9 cellular contexts compared by ENCODE assay signal in the genomic region with DNA sequence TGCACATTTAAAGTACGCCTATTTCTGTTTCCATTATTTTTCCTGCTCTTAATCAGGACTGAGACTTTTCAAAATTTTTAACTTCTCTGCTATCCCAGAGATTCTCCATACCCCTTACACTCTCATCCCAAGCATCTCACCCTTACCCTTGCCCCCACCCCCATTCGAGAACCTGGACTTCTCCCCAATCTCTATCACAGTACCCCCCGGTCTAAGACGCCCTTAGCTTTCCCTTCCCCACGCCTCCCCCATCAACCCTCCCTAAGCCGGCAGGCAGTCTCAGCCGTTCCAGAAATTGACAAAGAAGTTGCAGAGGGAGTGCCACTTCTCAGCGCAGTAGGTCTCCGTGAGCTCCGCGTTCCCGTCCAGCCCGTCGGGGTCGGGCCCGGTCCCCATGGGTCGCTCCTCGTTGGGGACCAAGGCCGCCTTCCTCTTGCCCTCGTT. TPM values are rescaled to one million over a fixed set of nuclear protein-coding genes. Genes with fewer than 3 reads are reported as not detected.
A peak's percentile ranks its signal among the peaks of the same experiment; 100 is the strongest.
DNase-seq lines count a peak whose midpoint lies in the region; ATAC-seq, FAIRE-seq and TF ChIP-seq lines count a peak whose summit lies in the region.
"Had no signal": no experiment of that assay in that cellular context is flagged by ENCODE, and none has a peak within 500 bp of the region (broad histone marks: within the 10 kb centered on the region; RNA-seq: fewer than 3 reads in every experiment).

No MANE protein-coding gene starts in this region.

- H2AK5ac ChIP-seq in IMR-90 (ENCODE audit: low read depth, low read length), result peak overlapping the region; percentile 7; the same call in 1 of the 2 replicates

- TF ChIP-seq POLR2A in IMR-90 (IDR thresholded peaks at IDR 0.05; ENCODE audit: low read depth, low read length) (no peak), breast epithelium (IDR thresholded peaks at IDR 0.05) (no peak), HepG2 (IDR thresholded peaks at IDR 0.05; ENCODE audit: insufficient read depth in 1 of 2, low read depth in 2 of 2, low read length in 2 of 2) (peak in 1 of 2 experiments; percentile 52; a peak in 1 of 4 replicates), transverse colon (IDR thresholded peaks at IDR 0.05) (no peak)

- H4K5ac ChIP-seq in IMR-90 (ENCODE audit: low read depth, low read length), result peak overlapping the region; percentile 16

- no peaks in the 10 kb centered on the region for H3K27me3 ChIP-seq in IMR-90 (ENCODE audit: control insufficient read depth, insufficient read depth, low read length)
- H3K27me3 ChIP-seq in breast epithelium, result no peaks in the 10 kb centered on the region
- no peaks in the 10 kb centered on the region; a peak in 1 of 5 replicates for H3K27me3 ChIP-seq in HepG2 (ENCODE audit: control insufficient read depth in 1 of 2, insufficient read depth in 2 of 2, low read length in 2 of 2)
- H3K27me3 ChIP-seq in transverse colon, result no peaks in the 10 kb centered on the region

- WGBS in IMR-90 (ENCODE audit: extremely low coverage in 2 of 2, insufficient read length in 1 of 2), 2 experiments, result 17% methylated on average over 4 of the region's 20 CpGs; no CpG with 5 or more reads in 1 of the 2 experiments
- WGBS in HepG2 (ENCODE audit: low lambda C conversion rate), result 14% methylated on average over 20 of the region's 20 CpGs
- 3 to 28% methylated on average over 2 to 20 of the region's 20 CpGs for WGBS in transverse colon (ENCODE audit: low coverage in 1 of 2), 2 donors

- H4K91ac ChIP-seq in IMR-90 (ENCODE audit: insufficient read depth, low read depth, low read length), result peak overlapping the region; percentile 36; the same call in 1 of the 2 replicates

- H3K27ac ChIP-seq in IMR-90 (ENCODE audit: insufficient read depth, low read length) (peak overlapping the region; percentile 7; the same call in 1 of the 2 replicates), breast epithelium (peak overlapping the region; percentile 60 to 78), HepG2 (ENCODE audit: extremely low read length, insufficient read depth, low read length) (peak overlapping the region; percentile 61), transverse colon (peak overlapping the region; percentile 76 to 84 (median 81))

- TF ChIP-seq EP300 in HepG2 (IDR thresholded peaks at IDR 0.05; ENCODE audit: low read depth in 2 of 2, low read length in 2 of 2) (no peak), HepG2 (CRISPR knock-in tag; IDR thresholded peaks at IDR 0.05; ENCODE audit: borderline replicate concordance) (no peak), transverse colon (IDR thresholded peaks at IDR 0.05; ENCODE audit: low read depth) (no peak)

- peaks cover 2% of the 10 kb centered on the region for H3K79me2 ChIP-seq in HepG2 (ENCODE audit: insufficient read depth, low read length)

- no peaks in the 10 kb centered on the region for H4K20me1 ChIP-seq in IMR-90 (ENCODE audit: insufficient read depth, low read length)
- no peaks in the 10 kb centered on the region for H4K20me1 ChIP-seq in HepG2 (ENCODE audit: insufficient read depth, low read length)

- TF ChIP-seq RAD21 in IMR-90 (IDR thresholded peaks at IDR 0.05; ENCODE audit: low read length), result no peak
- TF ChIP-seq RAD21 in HepG2 (CRISPR knock-in tag; IDR thresholded peaks at IDR 0.05), result no peak

- no peak overlapping the region for H2BK5ac ChIP-seq in IMR-90 (ENCODE audit: low read depth, low read length, poor library complexity, severe bottlenecking)

- no peak overlapping the region for H2BK15ac ChIP-seq in IMR-90 (ENCODE audit: low read depth, low read length)

- POLR2A ChIA-PET in IMR-90 (lab: Charles Lee; ENCODE audit: unreplicated experiment), result interaction anchor here (1.2 kb wide), 1 partner anchor 16 kb away, joined by 4 read pairs; a partner anchor contains a TSS
- POLR2A ChIA-PET in HepG2 (lab: Yijun Ruan, JAX), result interaction anchor here (1.0 to 2.2 kb wide), 4 partner anchors 16 to 110 kb away, joined by 5 to 13 read pairs (median 9); a partner anchor contains a TSS

- peak overlapping the region; percentile 8 for H2AK9ac ChIP-seq in IMR-90 (replicated peaks; ENCODE audit: low read depth, low read length, poor library complexity)

- H3K4me2 ChIP-seq in IMR-90 (ENCODE audit: low read depth, low read length) (peak overlapping the region; percentile 73), HepG2 (ENCODE audit: low read depth, low read length) (peak overlapping the region; percentile 89)

- 0 out of 2 replicates have a peak overlapping the region, but pooled peaks have one; percentile 2 for H3K18ac ChIP-seq in IMR-90 (ENCODE audit: low read depth, low read length)

- DNase-seq in IMR-90, result no peak
- DNase-seq in breast epithelium (ENCODE audit: low spot score in 2 of 2), result no peak
- DNase-seq in HepG2 (ENCODE audit: low spot score), result no peak
- no peak for DNase-seq in transverse colon
- DNase-seq in superior temporal gyrus (ENCODE audit: extremely low spot score), result no peak

- peak overlapping the region; percentile 53; the same call in 1 of the 2 replicates for H3K14ac ChIP-seq in IMR-90 (replicated peaks; ENCODE audit: low read depth, low read length)

- H3K9me3 ChIP-seq in IMR-90 (ENCODE audit: control insufficient read depth, insufficient read depth, low read length) (no peaks in the 10 kb centered on the region), breast epithelium (no peaks in the 10 kb centered on the region), HepG2 (ENCODE audit: low read length) (no peaks in the 10 kb centered on the region), transverse colon (no peaks in the 10 kb centered on the region)

- no peaks in the 10 kb centered on the region for H3K36me3 ChIP-seq in IMR-90 (ENCODE audit: control insufficient read depth, insufficient read depth, low read length)
- H3K36me3 ChIP-seq in breast epithelium, result no peaks in the 10 kb centered on the region
- H3K36me3 ChIP-seq in HepG2 (replicated peaks in 1 of 2; ENCODE audit: control insufficient read depth in 1 of 2, insufficient read depth in 2 of 2, low read length in 2 of 2), result no peaks in the 10 kb centered on the region
- no peaks in the 10 kb centered on the region for H3K36me3 ChIP-seq in transverse colon

- peak; percentile 11; the same call in 1 of the 2 replicates for ATAC-seq in IMR-90 (ENCODE audit: low read depth)
- peak; percentile 41; the same call in 2 of the 3 replicates for ATAC-seq in HepG2
- no peak for ATAC-seq in GM21717 (IDR thresholded peaks at IDR 0.05; ENCODE audit: unreplicated experiment)
- no peak for ATAC-seq in HG03378 (IDR thresholded peaks at IDR 0.05; ENCODE audit: unreplicated experiment)

- H3K9ac ChIP-seq in IMR-90 (ENCODE audit: low read depth, low read length) (peak overlapping the region; percentile 49), HepG2 (ENCODE audit: insufficient read depth, low read depth, low read length) (peak overlapping the region; percentile 70)

- dilution Hi-C loops in IMR-90 (cut with HindIII; ENCODE audit: low sequenced_read_pairs, unreplicated experiment), result no loop called here

- H3K4me1 ChIP-seq in IMR-90 (ENCODE audit: control insufficient read depth, insufficient read depth, low read length) (no peaks in the 10 kb centered on the region), breast epithelium (no peaks in the 10 kb centered on the region), HepG2 (ENCODE audit: insufficient read depth, low read length) (peaks cover 38% of the 10 kb centered on the region), transverse colon (peaks cover 0 to 20% (median 3%) of the 10 kb centered on the region in 4 donors)

- peak overlapping the region; percentile 63 to 80; a peak in 2 of 4 replicates for H4K8ac ChIP-seq in IMR-90 (ENCODE audit: low read depth in 2 of 2, low read length in 2 of 2)

- H3K79me1 ChIP-seq in IMR-90 (ENCODE audit: low read depth in 1 of 2, low read length in 2 of 2), result peaks cover 7 to 9% of the 10 kb centered on the region in 2 experiments; a peak in 2 of 4 replicates

- intact Hi-C loops in IMR-90 (cut with micrococcal nuclease), result loop anchor here (2.0 to 5.0 kb wide), 2 partner anchors 43 to 1036 kb away; a partner anchor contains a TSS
- intact Hi-C loops in breast epithelium (cut with DNase I; ENCODE audit: low total_unique reads), result no loop called here
- intact Hi-C loops in HepG2 (cut with micrococcal nuclease; ENCODE audit: unreplicated experiment), result loop anchor here (2.0 kb wide), 1 partner anchor 17 kb away; no protein-coding TSS in a partner anchor
- intact Hi-C loops in transverse colon (cut with DNase I; ENCODE audit: low total_unique reads), result no loop called here

- no peak overlapping the region for H3K56ac ChIP-seq in IMR-90 (ENCODE audit: extremely low read depth, insufficient read depth, low read length)

- CTCF ChIA-PET in IMR-90 (lab: Yijun Ruan, JAX) (interaction anchor here (0.6 to 1.0 kb wide), 2 partner anchors 12 to 73 kb away, joined by 3 read pairs; no protein-coding TSS in a partner anchor), HepG2 (lab: Yijun Ruan, JAX; ENCODE audit: low intra/inter-chr PET ratio, low total read pairs) (interaction anchor here (1.7 kb wide), 1 partner anchor 150 kb away, joined by 3 read pairs; no protein-coding TSS in a partner anchor)

- TF ChIP-seq CTCF in IMR-90 (conservative IDR thresholded peaks at IDR 0.05; ENCODE audit: low read depth, low read length), result no peak
- TF ChIP-seq CTCF in breast epithelium (IDR thresholded peaks at IDR 0.05), result no peak
- TF ChIP-seq CTCF in HepG2 (CRISPR knock-in tag; IDR thresholded peaks at IDR 0.05), result no peak
- TF ChIP-seq CTCF in transverse colon (IDR thresholded peaks at IDR 0.05), result no peak

- no peak overlapping the region for H2BK20ac ChIP-seq in IMR-90 (ENCODE audit: low read depth, low read length)

- in situ Hi-C loops in IMR-90 (cut with MboI; ENCODE audit: low sequenced_read_pairs) (loop anchor here (25.0 kb wide), 2 partner anchors 521 to 996 kb away; a partner anchor contains a TSS), HepG2 (cut with HindIII; ENCODE audit: extremely low pct_ligation_motif_present, low pct_unique_long_range_greater_than_20kb) (loop anchor here (5.0 kb wide), 1 partner anchor 151 kb away; no protein-coding TSS in a partner anchor), transverse colon (cut with MboI; ENCODE audit: low pct_ligation_motif_present in 1 of 4, low pct_unique_long_range_greater_than_20kb in 1 of 4, low sequenced_read_pairs in 3 of 4) (loop anchor here (25.0 kb wide), 2 partner anchors 121 to 521 kb away; a partner anchor contains a TSS)

- H3K4me3 ChIP-seq in GM08714 (ENCODE audit: low read length), result peak overlapping the region; percentile 74
- H3K4me3 ChIP-seq in IMR-90 (ENCODE audit: insufficient read depth, low read depth, low read length), result peak overlapping the region; percentile 72
- peak overlapping the region; percentile 62 to 97 (median 79) for H3K4me3 ChIP-seq in breast epithelium
- H3K4me3 ChIP-seq in HepG2 (replicated peaks in 1 of 3; ENCODE audit: insufficient read depth in 1 of 3, low read depth in 2 of 3, low read length in 3 of 3), result peak overlapping the region; percentile 69 to 80 (median 78)
- H3K4me3 ChIP-seq in transverse colon, result peak overlapping the region; percentile 56 to 94 (median 78)

- H3K23ac ChIP-seq in IMR-90 (ENCODE audit: low read depth, low read length), result peak overlapping the region; percentile 35; the same call in 1 of the 2 replicates

- peak overlapping the region; percentile 85 for H2AFZ ChIP-seq in IMR-90 (replicated peaks; ENCODE audit: low read length, poor library complexity)
- no peak overlapping the region for H2AFZ ChIP-seq in HepG2 (ENCODE audit: low read length)

- no peaks in the 10 kb centered on the region for H3K9me1 ChIP-seq in IMR-90 (ENCODE audit: insufficient read depth, low read length)

- no peak for FAIRE-seq in HepG2 (lab: Jason Lieb, UNC)
- FAIRE-seq: TTC549 had no signal

- BruUV-seq in IMR-90 (replicated peaks; lab: Mats Ljungman, UMichigan), result no TSS peak
- no TSS peak for BruUV-seq in HepG2 (replicated peaks; lab: Mats Ljungman, UMichigan)

- peak overlapping the region; percentile 68 for H3K4ac ChIP-seq in IMR-90 (ENCODE audit: low read depth, low read length)

- H2BK120ac ChIP-seq in IMR-90 (ENCODE audit: low read depth, low read length), result no peak overlapping the region

RNA-seq across cellular contexts. Expression of a gene that starts 1.4 kb away (rescaled TPM):
- under 0.01 and 0.28 TPM in 2 replicates for total RNA-seq in IMR-90 (2012; rRNA removed)
- polyA plus RNA-seq in IMR-90 (2012; rRNA removed), result 0.34 and 0.36 TPM in 2 replicates
- 0.25 and 0.43 TPM in 2 replicates for polyA plus RNA-seq in IMR-90 (2012; cell fraction: cytosol; rRNA removed)
- 0.30 TPM in 2 replicates for polyA plus RNA-seq in IMR-90 (2012; cell fraction: nucleus; rRNA removed; ENCODE audit: low replicate concordance)
- 1 to 10 TPM in 1 of 3 donors, under 1 TPM in 2; 0.59 to 1.1 (median 0.66) TPM for total RNA-seq in breast epithelium
- total RNA-seq in HepG2 (2016; rRNA removed; fragmentation: Illumina TruSeq; extraction: Trizol), result 1.1 and 2.0 TPM in 2 replicates
- 0.18 and 0.30 TPM in 2 replicates for total RNA-seq in HepG2 (2016; cell fraction: cytosol; rRNA removed; fragmentation: Illumina TruSeq; extraction: Trizol; ENCODE audit: low read depth)
- total RNA-seq in HepG2 (2016; cell fraction: insoluble cytoplasmic fraction; rRNA removed; fragmentation: Illumina TruSeq; extraction: Trizol), result 1.0 and 1.9 TPM in 2 replicates
- 0.80 and 0.90 TPM in 2 replicates for total RNA-seq in HepG2 (2016; cell fraction: membrane; rRNA removed; fragmentation: Illumina TruSeq; extraction: Trizol)
- 1.7 and 1.9 TPM in 2 replicates for total RNA-seq in HepG2 (2016; cell fraction: nucleus; rRNA removed; fragmentation: Illumina TruSeq; extraction: Trizol)
- polyA plus RNA-seq in HepG2 (2011; rRNA removed), result 0.50 and 0.52 TPM in 2 replicates
- 0.40 and 0.44 TPM in 2 replicates for polyA plus RNA-seq in HepG2 (2011; cell fraction: cytosol; rRNA removed)
- polyA plus RNA-seq in HepG2 (2011; cell fraction: nucleus; rRNA removed), result 0.58 and 0.78 TPM in 2 replicates
- polyA plus RNA-seq in HepG2 (2012), result 2.3 and 3.4 TPM in 2 replicates
- polyA plus RNA-seq in HepG2 (2016; cell fraction: cytosol; fragmentation: Illumina TruSeq; extraction: Trizol; ENCODE audit: low read depth), result 0.40 and 0.57 TPM in 2 replicates
- 1.9 and 2.0 TPM in 2 replicates for polyA plus RNA-seq in HepG2 (2016; cell fraction: insoluble cytoplasmic fraction; fragmentation: Illumina TruSeq; extraction: Trizol; ENCODE audit: low read depth)
- 1.1 and 1.7 TPM in 2 replicates for polyA plus RNA-seq in HepG2 (2016; cell fraction: membrane; fragmentation: Illumina TruSeq; extraction: Trizol; ENCODE audit: low read depth)
- 4.0 and 4.8 TPM in 2 replicates for polyA plus RNA-seq in HepG2 (2016; cell fraction: nucleus; fragmentation: Illumina TruSeq; extraction: Trizol; ENCODE audit: insufficient read depth, low read depth)
- polyA minus RNA-seq in HepG2 (2011; rRNA and poly(A)+ RNA removed; ENCODE audit: low replicate concordance), result 0.14 and 0.47 TPM in 2 replicates
- polyA minus RNA-seq in HepG2 (2011; cell fraction: cytosol; rRNA and poly(A)+ RNA removed), result 0.49 TPM in 1 of 2 replicates, not detected in the other
- polyA minus RNA-seq in HepG2 (2011; cell fraction: nucleus; rRNA and poly(A)+ RNA removed), result 1.2 and 1.4 TPM in 2 replicates
- total RNA-seq in transverse colon, result 1 to 10 TPM in 2 of 4 donors, under 1 TPM in 2; 0.75 to 7.8 (median 1.0) TPM

RNA-seq across cellular contexts. Expression of a gene that starts 15.6 kb away (rescaled TPM):
- total RNA-seq in IMR-90 (2012; rRNA removed), result 42.3 and 48.0 TPM in 2 replicates
- polyA plus RNA-seq in IMR-90 (2012; rRNA removed), result 12.1 and 15.0 TPM in 2 replicates
- 1.0 and 1.3 TPM in 2 replicates for polyA plus RNA-seq in IMR-90 (2012; cell fraction: cytosol; rRNA removed)
- 12.3 and 110 TPM in 2 replicates for polyA plus RNA-seq in IMR-90 (2012; cell fraction: nucleus; rRNA removed; ENCODE audit: low replicate concordance)
- 100 to 1,000 TPM in 1 of 3 donors, 10 to 100 TPM in 2; 51.2 to 105 (median 64.2) TPM for total RNA-seq in breast epithelium
- 31.6 and 38.6 TPM in 2 replicates for total RNA-seq in HepG2 (2016; rRNA removed; fragmentation: Illumina TruSeq; extraction: Trizol)
- 8.0 and 9.2 TPM in 2 replicates for total RNA-seq in HepG2 (2016; cell fraction: cytosol; rRNA removed; fragmentation: Illumina TruSeq; extraction: Trizol; ENCODE audit: low read depth)
- total RNA-seq in HepG2 (2016; cell fraction: insoluble cytoplasmic fraction; rRNA removed; fragmentation: Illumina TruSeq; extraction: Trizol), result 31.4 and 36.8 TPM in 2 replicates
- total RNA-seq in HepG2 (2016; cell fraction: membrane; rRNA removed; fragmentation: Illumina TruSeq; extraction: Trizol), result 8.3 and 9.6 TPM in 2 replicates
- 80.5 and 84.8 TPM in 2 replicates for total RNA-seq in HepG2 (2016; cell fraction: nucleus; rRNA removed; fragmentation: Illumina TruSeq; extraction: Trizol)
- 54.1 and 69.5 TPM in 2 replicates for polyA plus RNA-seq in HepG2 (2011; rRNA removed)
- polyA plus RNA-seq in HepG2 (2011; cell fraction: cytosol; rRNA removed), result 5.2 and 8.6 TPM in 2 replicates
- polyA plus RNA-seq in HepG2 (2011; cell fraction: nucleus; rRNA removed), result 164 and 215 TPM in 2 replicates
- 40.0 and 44.5 TPM in 2 replicates for polyA plus RNA-seq in HepG2 (2012)
- 0.36 and 0.45 TPM in 2 replicates for polyA plus RNA-seq in HepG2 (2016; cell fraction: cytosol; fragmentation: Illumina TruSeq; extraction: Trizol; ENCODE audit: low read depth)
- polyA plus RNA-seq in HepG2 (2016; cell fraction: insoluble cytoplasmic fraction; fragmentation: Illumina TruSeq; extraction: Trizol; ENCODE audit: low read depth), result 13.0 and 14.0 TPM in 2 replicates
- 1.2 and 1.5 TPM in 2 replicates for polyA plus RNA-seq in HepG2 (2016; cell fraction: membrane; fragmentation: Illumina TruSeq; extraction: Trizol; ENCODE audit: low read depth)
- 97.2 and 103 TPM in 2 replicates for polyA plus RNA-seq in HepG2 (2016; cell fraction: nucleus; fragmentation: Illumina TruSeq; extraction: Trizol; ENCODE audit: insufficient read depth, low read depth)
- 26.6 and 41.6 TPM in 2 replicates for polyA minus RNA-seq in HepG2 (2011; rRNA and poly(A)+ RNA removed; ENCODE audit: low replicate concordance)
- polyA minus RNA-seq in HepG2 (2011; cell fraction: cytosol; rRNA and poly(A)+ RNA removed), result 18.0 and 18.8 TPM in 2 replicates
- polyA minus RNA-seq in HepG2 (2011; cell fraction: nucleus; rRNA and poly(A)+ RNA removed), result 224 and 265 TPM in 2 replicates
- total RNA-seq in transverse colon, result 10 to 100 TPM; 23.9 to 58.6 (median 37.0) TPM

Comparison
In these comparisons a context has a peak if more than half of its experiments do, and no peak if none do; other contexts are left out.
1. ATAC-seq: peak in IMR-90 (single experiment) and HepG2 (single experiment); none in GM21717 (single experiment) and HG03378 (single experiment).
2. H3K27ac ChIP-seq: peak in every context shown above with its lines; median percentile 81 in transverse colon; 69 in breast epithelium; 61 in HepG2; 7 in IMR-90.
3. intact Hi-C loops: an anchor here in IMR-90 (2.0 to 5.0 kb wide) and HepG2 (2.0 kb wide); none called in breast epithelium and transverse colon.
4. Peak in every context shown above with its lines, with median percentiles within 50 percentile points of each other: H3K4me3 ChIP-seq.